ENCODE assay signal across 1 cellular context in genomic region chr17:83175551-83176271, GRCh38.
TF ChIP-seq lines count a peak whose summit lies in the region.

No MANE protein-coding gene starts in this region.

TF ChIP-seq in HepG2, 621 proteins besides CTCF, POLR2A, EP300 and RAD21 (continued from another document):
- no peak for TF ChIP-seq AKNA (CRISPR knock-in tag; IDR thresholded peaks at IDR 0.05; ENCODE audit: borderline replicate concordance)
TF ChIP-seq in HepG2: peak in this region for 2.
